27 cellular contexts compared by ENCODE assay signal in genomic region chr10:4587466-4587865, GRCh38.
"Had no signal": no experiment of that assay in that cellular context is flagged by ENCODE, and none has a peak within 500 bp of the region (broad histone marks: within the 10 kb centered on the region; RNA-seq: fewer than 3 reads in every experiment).

No MANE protein-coding gene starts in this region.

- H3K27me3 Mint-ChIP-seq: activated CD4-positive, alpha-beta memory T cell treated with anti-CD3 and anti-CD28 coated beads for 36 hours; brain had no signal

- H3K36me3 Mint-ChIP-seq: activated CD4-positive, alpha-beta memory T cell treated with anti-CD3 and anti-CD28 coated beads for 36 hours; activated naive CD4-positive, alpha-beta T cell treated with anti-CD3 and anti-CD28 coated beads, Interleukin-2, amount 50 U/mL, for 72 hours; brain; WTC11 had no signal

- DNase-seq: activated CD4-positive, alpha-beta memory T cell treated with anti-CD3 and anti-CD28 coated beads for 36 hours; activated CD4-positive, alpha-beta T cell treated with anti-CD3 and anti-CD28 coated beads for 4 hours; activated CD4-positive, alpha-beta T cell treated with anti-CD3 and anti-CD28 coated beads, Interleukin-2, amount 50 U/mL, for 1 hour; activated CD8-positive, alpha-beta memory T cell treated with anti-CD3 and anti-CD28 coated beads, Interleukin-2, amount 50 U/mL, for 4 hours; activated gamma-delta T cell treated with Interleukin-2 at 50 U/mL for 16 hours; activated naive CD4-positive, alpha-beta T cell treated with anti-CD3 and anti-CD28 coated beads for 36 hours; activated T-cell treated with anti-CD3 and anti-CD28 coated beads for 4 hours; activated T-cell treated with anti-CD3 and anti-CD28 coated beads, Interleukin-2, amount 50 U/mL, for 4 hours; adrenal gland; NCI-H1105 treated with DMSO at 0.1 percent for 48 hours; NCI-H1436 treated with DMSO at 0.1 percent for 48 hours; NCI-H1694 treated with DMSO at 0.1 percent for 48 hours; NCI-H2029; NCI-H345; NCI-H526; NCI-H748 treated with DMSO at 0.1 percent for 48 hours; PC-9; SIG-M5; T1000 had no signal

- H3K36me3 ChIP-seq: adrenal gland had no signal

- H3K9me3 ChIP-seq: adrenal gland had no signal

- H3K4me1 Mint-ChIP-seq: WTC11 had no signal

- H3K27ac Mint-ChIP-seq: activated CD4-positive, alpha-beta memory T cell treated with anti-CD3 and anti-CD28 coated beads for 36 hours; activated naive CD4-positive, alpha-beta T cell treated with anti-CD3 and anti-CD28 coated beads for 36 hours; activated naive CD4-positive, alpha-beta T cell treated with anti-CD3 and anti-CD28 coated beads, Interleukin-2, amount 50 U/mL, for 72 hours; activated T-helper 1 cell treated with anti-CD3 and anti-CD28 coated beads, Interleukin-12 subunit alpha, Interleukin-12 subunit beta, Interleukin-2, Interleukin-4 antibody, amounts not matched to agents 30 ng/mL and 10 ng/mL and 1 ng/mL, durations not matched to agents 14 hours and 24 hours and 36 hours; brain; WTC11 had no signal

- H3K27me3 ChIP-seq: adrenal gland had no signal

- H3K4me3 ChIP-seq: adrenal gland, K562, PC-9 had no signal

- H3K27ac ChIP-seq: adrenal gland, PC-9, RWPE1 had no signal

- H3K4me1 ChIP-seq: adrenal gland had no signal

- ATAC-seq: activated CD4-positive, CD25-positive, alpha-beta regulatory T cell treated with anti-CD3 and anti-CD28 coated beads, Interleukin-2, amount 50 U/mL, for 24 hours; activated naive CD4-positive, alpha-beta T cell treated with anti-CD3 and anti-CD28 coated beads, Interleukin-2, amount 50 U/mL, for 72 hours; activated T-cell treated with anti-CD3 and anti-CD28 coated beads, Interleukin-2, amount 50 U/mL, for 4 hours; K562; Right ventricle myocardium inferior; WTC11 had no signal

- H3K4me3 Mint-ChIP-seq: activated CD4-positive, alpha-beta memory T cell treated with anti-CD3 and anti-CD28 coated beads for 36 hours; activated naive CD4-positive, alpha-beta T cell treated with anti-CD3 and anti-CD28 coated beads for 36 hours; activated T-cell treated with anti-CD3 and anti-CD28 coated beads, Interleukin-2, amount 50 U/mL, for 4 hours; activated T-helper 1 cell treated with anti-CD3 and anti-CD28 coated beads, Interleukin-12 subunit alpha, Interleukin-12 subunit beta, Interleukin-2, Interleukin-4 antibody, amounts not matched to agents 30 ng/mL and 10 ng/mL and 1 ng/mL, durations not matched to agents 14 hours and 24 hours and 36 hours; WTC11 had no signal

- H3K9me3 Mint-ChIP-seq: activated CD4-positive, alpha-beta memory T cell treated with anti-CD3 and anti-CD28 coated beads for 36 hours; activated naive CD4-positive, alpha-beta T cell treated with anti-CD3 and anti-CD28 coated beads for 36 hours; activated naive CD4-positive, alpha-beta T cell treated with anti-CD3 and anti-CD28 coated beads, Interleukin-2, amount 50 U/mL, for 72 hours; activated T-cell treated with anti-CD3 and anti-CD28 coated beads, Interleukin-2, amount 50 U/mL, for 4 hours; activated T-helper 1 cell treated with anti-CD3 and anti-CD28 coated beads, Interleukin-12 subunit alpha, Interleukin-12 subunit beta, Interleukin-2, Interleukin-4 antibody, amounts not matched to agents 30 ng/mL and 10 ng/mL and 1 ng/mL, durations not matched to agents 14 hours and 24 hours and 36 hours had no signal
